Comparison of ENCODE assay signal across 8 cellular contexts in genomic region chr1:202349263-202349928, GRCh38. TPM values are rescaled to one million over a fixed set of nuclear protein-coding genes. Genes with fewer than 3 reads are reported as not detected.
DNase-seq lines count a peak whose midpoint lies in the region; ATAC-seq and TF ChIP-seq lines count a peak whose summit lies in the region.

No MANE protein-coding gene starts in this region.

- intact Hi-C loops in PC-3 (cut with micrococcal nuclease): loop anchor here (2.0 to 10.0 kb wide), 2 partner anchors 255 to 371 kb away; no protein-coding TSS in a partner anchor

- BruUV-seq in PC-3 (replicated peaks; lab: Mats Ljungman, UMichigan): no TSS peak

- H3F3A ChIP-seq in PC-3 (ENCODE audit: low read length, unreplicated experiment): no peaks in the 10 kb centered on the region

- H3K4me2 ChIP-seq in BLaER1 treated with 17β-estradiol and CSF1 and Interleukin-3, amounts not matched to agents 10 nM and 100 nM: peak overlapping the region; percentile 78 to 99 (median 94)
- H3K4me2 ChIP-seq in PC-3 (ENCODE audit: low read length): peak overlapping the region; percentile 94

- H3K4me1 ChIP-seq in BLaER1 treated with 17β-estradiol and CSF1 and Interleukin-3, amounts not matched to agents 10 nM and 100 nM: peaks cover 9 to 26% (median 20%) of the 10 kb centered on the region in 10 experiments
- peaks cover 8% of the 10 kb centered on the region for H3K4me1 ChIP-seq in HAP-1
- 0 out of 2 replicates have a peak, but pooled peaks cover 9% of the 10 kb centered on the region for H3K4me1 ChIP-seq in PC-3 (ENCODE audit: insufficient read depth, low read length)

- peak overlapping the region; percentile 75 to 90 (median 86) for H3K9ac ChIP-seq in BLaER1 treated with 17β-estradiol and CSF1 and Interleukin-3, amounts not matched to agents 10 nM and 100 nM
- H3K9ac ChIP-seq in PC-3 (ENCODE audit: low read length): peak overlapping the region; percentile 86

- POLR2A ChIA-PET in PC-3 (lab: Charles Lee; ENCODE audit: unreplicated experiment): no interaction called here

- H3K27me3 ChIP-seq in BLaER1 treated with 17β-estradiol and CSF1 and Interleukin-3, amounts not matched to agents 10 nM and 100 nM: no peaks in the 10 kb centered on the region
- no peaks in the 10 kb centered on the region for H3K27me3 ChIP-seq in HAP-1 (ENCODE audit: low read depth)
- H3K27me3 ChIP-seq in PC-3 (ENCODE audit: low read length): no peaks in the 10 kb centered on the region

- peak overlapping the region; percentile 63 to 84 (median 76); a peak in 21 of 22 replicates for H3K27ac ChIP-seq in BLaER1 treated with 17β-estradiol and CSF1 and Interleukin-3, amounts not matched to agents 10 nM and 100 nM
- H3K27ac ChIP-seq in PC-3 (ENCODE audit: low read length): no peak overlapping the region
- peak overlapping the region; percentile 87 for H3K27ac ChIP-seq in caudate nucleus (ENCODE audit: low read depth, low read length)

- peak overlapping the region; percentile 95 to 99 for H3K4me3 Mint-ChIP-seq in stimulated activated naive CD8-positive, alpha-beta T cell treated with anti-CD3 and anti-CD28 coated beads, Interleukin-15, amount 100 ng/mL, for 72 hours

- CTCF ChIA-PET in PC-3 (lab: Charles Lee): no interaction called here

- peak overlapping the region; percentile 77 to 93 (median 90) for H3K4me3 ChIP-seq in BLaER1 treated with 17β-estradiol and CSF1 and Interleukin-3, amounts not matched to agents 10 nM and 100 nM
- peak overlapping the region; percentile 90 for H3K4me3 ChIP-seq in HAP-1
- peak overlapping the region; percentile 98 for H3K4me3 ChIP-seq in PC-3 (ENCODE audit: low read length)

- peaks cover 50% of the 10 kb centered on the region for H3K79me2 ChIP-seq in PC-3 (ENCODE audit: low read length)

- H4K20me1 ChIP-seq in BLaER1 treated with 17β-estradiol and CSF1 and Interleukin-3, amounts not matched to agents 10 nM and 100 nM: peaks cover 0 to 25% (median 0%) of the 10 kb centered on the region in 11 experiments; a peak in 3 of 22 replicates
- no peaks in the 10 kb centered on the region for H4K20me1 ChIP-seq in PC-3 (ENCODE audit: low read length)

- no peak for DNase-seq in HAP-1 (ENCODE audit: low spot score in 2 of 2)
- DNase-seq in PC-3: peak; percentile 2
- peak in 3 of 61 donors; percentile 18 to 50 (median 48) for DNase-seq in caudate nucleus (lab: John Stamatoyannopoulos, UW)
- DNase-seq in kidney tubule cell (ENCODE audit: low spot score): peak; percentile 64
- no peak for DNase-seq in stimulated activated naive CD8-positive, alpha-beta T cell treated with anti-CD3 and anti-CD28 coated beads, Interleukin-15, amount 100 ng/mL, for 72 hours

- H3K9me2 ChIP-seq in PC-3 (replicated peaks; ENCODE audit: low read length): no peaks in the 10 kb centered on the region

- H3K36me3 ChIP-seq in BLaER1 treated with 17β-estradiol and CSF1 and Interleukin-3, amounts not matched to agents 10 nM and 100 nM: no peaks in the 10 kb centered on the region
- peaks cover 3% of the 10 kb centered on the region; the same call in 1 of the 2 replicates for H3K36me3 ChIP-seq in HAP-1 (replicated peaks)
- H3K36me3 ChIP-seq in PC-3 (ENCODE audit: low read depth, low read length): no peaks in the 10 kb centered on the region

- peaks cover 38% of the 10 kb centered on the region for H3K4me1 Mint-ChIP-seq in stimulated activated naive CD8-positive, alpha-beta T cell treated with anti-CD3 and anti-CD28 coated beads, Interleukin-15, amount 100 ng/mL, for 72 hours

- TF ChIP-seq CTCF in PC-3 (conservative IDR thresholded peaks at IDR 0.05; ENCODE audit: low read depth, low read length): no peak

- no peaks in the 10 kb centered on the region for H3K9me3 ChIP-seq in BLaER1 treated with 17β-estradiol and CSF1 and Interleukin-3, amounts not matched to agents 10 nM and 100 nM (replicated peaks in 1 of 11)
- H3K9me3 ChIP-seq in HAP-1 (no peaks in the 10 kb centered on the region), PC-3 (ENCODE audit: low read length) (no peaks in the 10 kb centered on the region)

- H3K27me3 Mint-ChIP-seq in stimulated activated naive CD8-positive, alpha-beta T cell treated with anti-CD3 and anti-CD28 coated beads, Interleukin-15, amount 100 ng/mL, for 72 hours: no peaks in the 10 kb centered on the region

- in situ Hi-C loops in HAP-1 (cut with MboI; ENCODE audit: low sequenced_read_pairs): no loop called here

- H2AFZ ChIP-seq in PC-3 (ENCODE audit: low read length): peak overlapping the region; percentile 93

- peak overlapping the region; percentile 95 to 99 for H3K27ac Mint-ChIP-seq in stimulated activated naive CD8-positive, alpha-beta T cell treated with anti-CD3 and anti-CD28 coated beads, Interleukin-15, amount 100 ng/mL, for 72 hours

- no peaks in the 10 kb centered on the region for H3K9me3 Mint-ChIP-seq in stimulated activated naive CD8-positive, alpha-beta T cell treated with anti-CD3 and anti-CD28 coated beads, Interleukin-15, amount 100 ng/mL, for 72 hours

- ATAC-seq in PC-3 (peak; percentile 12), HG03378 (IDR thresholded peaks at IDR 0.05; ENCODE audit: unreplicated experiment) (no peak)
- no peak for ATAC-seq in stimulated activated naive CD8-positive, alpha-beta T cell treated with anti-CD3 and anti-CD28 coated beads, Interleukin-15, amount 100 ng/mL, for 72 hours
- ATAC-seq in activated CD4-positive, CD25-positive, alpha-beta regulatory T cell treated with anti-CD3 and anti-CD28 coated beads, Interleukin-2, amount 50 U/mL, for 24 hours: no peak

RNA-seq across cellular contexts. Expression of gene PPP1R12B, which starts 0.9 kb away (rescaled TPM):
- 2.0 and 6.6 TPM in 2 replicates for total RNA-seq in PC-3 (2014; rRNA removed)

RNA-seq across cellular contexts. Expression of gene UBE2T, which starts 7.7 kb away (rescaled TPM):
- total RNA-seq in PC-3 (2014; rRNA removed): 54.5 and 70.3 TPM in 2 replicates

Comparison
In these comparisons a context has a peak if more than half of its experiments do, and no peak if none do; other contexts are left out.
1. DNase-seq: peak in PC-3 (single experiment) and kidney tubule cell (single experiment); none in HAP-1 (0 of 2) and stimulated activated naive CD8-positive, alpha-beta T cell treated with anti-CD3 and anti-CD28 coated beads, Interleukin-15, amount 100 ng/mL, for 72 hours (0 of 2).
2. Peak in every context shown above with its lines, with median percentiles within 50 percentile points of each other: H3K4me3 ChIP-seq.